9 cellular contexts compared by ENCODE assay signal in genomic region chr10:42551582-42552187, GRCh38.
DNase-seq lines count a peak whose midpoint lies in the region; ATAC-seq, FAIRE-seq and TF ChIP-seq lines count a peak whose summit lies in the region.
"Had no signal": no experiment of that assay in that cellular context is flagged by ENCODE, and none has a peak within 500 bp of the region (broad histone marks: within the 10 kb centered on the region; RNA-seq: fewer than 3 reads in every experiment).

No MANE protein-coding gene starts in this region.

- peak overlapping the region; percentile 43 for H3K27ac ChIP-seq in A673 (ENCODE audit: low read depth, low read length, poor library complexity, severe bottlenecking)
- no peak overlapping the region for H3K27ac ChIP-seq in kidney (ENCODE audit: low read depth in 2 of 2, low read length in 2 of 2)
- no peak overlapping the region for H3K27ac ChIP-seq in thoracic aorta
- H3K27ac ChIP-seq: epithelial cell of prostate had no signal

- H3K4me3 Mint-ChIP-seq in activated naive CD8-positive, alpha-beta T cell treated with anti-CD3 and anti-CD28 coated beads, Interleukin-2, amount 10 ng/mL, durations not matched to agents 7 days and 5 days, result peak overlapping the region; percentile 96

- H3K9me3 ChIP-seq in A673 (ENCODE audit: low read depth, low read length, poor library complexity, severe bottlenecking) (no peaks in the 10 kb centered on the region), kidney (ENCODE audit: control insufficient read depth in 1 of 2, low read length in 2 of 2) (no peaks in the 10 kb centered on the region), thoracic aorta (no peaks in the 10 kb centered on the region)

- no peak for FAIRE-seq in kidney (lab: Jason Lieb, UNC)

- POLR2A ChIA-PET in A673 (lab: Charles Lee; ENCODE audit: low non-redundant PET), result no interaction called here
- POLR2A ChIA-PET in activated naive CD8-positive, alpha-beta T cell treated with anti-CD3 and anti-CD28 coated beads, Interleukin-2, amount 10 ng/mL, durations not matched to agents 7 days and 5 days (lab: Charles Lee), result no interaction called here

- CTCF ChIA-PET in A673 (lab: Charles Lee), result no interaction called here

- H3K36me3 Mint-ChIP-seq in activated naive CD8-positive, alpha-beta T cell treated with anti-CD3 and anti-CD28 coated beads, Interleukin-2, amount 10 ng/mL, durations not matched to agents 7 days and 5 days, result peaks cover 43% of the 10 kb centered on the region

- peaks cover 7% of the 10 kb centered on the region for H3K9me3 Mint-ChIP-seq in activated naive CD8-positive, alpha-beta T cell treated with anti-CD3 and anti-CD28 coated beads, Interleukin-2, amount 10 ng/mL, durations not matched to agents 7 days and 5 days

- no peaks in the 10 kb centered on the region for H3K27me3 ChIP-seq in A673 (replicated peaks; ENCODE audit: insufficient read depth, low read depth, low read length, poor library complexity)
- H3K27me3 ChIP-seq in thoracic aorta (replicated peaks; ENCODE audit: insufficient read depth), result no peaks in the 10 kb centered on the region

- H3K36me3 ChIP-seq in A673 (ENCODE audit: insufficient read depth, low read length, poor library complexity, severe bottlenecking) (no peaks in the 10 kb centered on the region), kidney (ENCODE audit: control insufficient read depth in 1 of 2, insufficient read depth in 2 of 2, low read length in 2 of 2) (no peaks in the 10 kb centered on the region), thoracic aorta (peaks cover 8% of the 10 kb centered on the region)

- DNase-seq in A673 (ENCODE audit: low spot score), result no peak
- DNase-seq in activated naive CD8-positive, alpha-beta T cell treated with anti-CD3 and anti-CD28 coated beads, Interleukin-2, amount 10 ng/mL, durations not matched to agents 7 days and 5 days, result no peak
- no peak for DNase-seq in kidney
- DNase-seq in thoracic aorta (ENCODE audit: low spot score), result no peak
- no peak for DNase-seq in HT-29 (ENCODE audit: low spot score)

- TF ChIP-seq CTCF in A673 (conservative IDR thresholded peaks at IDR 0.05; ENCODE audit: low read depth, low read length), result no peak
- TF ChIP-seq CTCF in kidney (IDR thresholded peaks at IDR 0.05; ENCODE audit: borderline replicate concordance, extremely low read depth, insufficient read depth), result no peak
- no peak for TF ChIP-seq CTCF in thoracic aorta (IDR thresholded peaks at IDR 0.05)

- H3K4me3 ChIP-seq in A673 (ENCODE audit: low read depth, low read length, poor library complexity, severe bottlenecking), result peak overlapping the region; percentile 68
- H3K4me3 ChIP-seq in kidney (ENCODE audit: low read length in 2 of 2), result peak overlapping the region; percentile 84 to 93
- H3K4me3 ChIP-seq in thoracic aorta, result peak overlapping the region; percentile 86

- no TSS peak for BruUV-seq in A673 (replicated peaks; lab: Mats Ljungman, UMichigan)

- peaks cover 30% of the 10 kb centered on the region for H3K4me1 Mint-ChIP-seq in activated naive CD8-positive, alpha-beta T cell treated with anti-CD3 and anti-CD28 coated beads, Interleukin-2, amount 10 ng/mL, durations not matched to agents 7 days and 5 days

- peak overlapping the region; percentile 98 for H3K27ac Mint-ChIP-seq in activated naive CD8-positive, alpha-beta T cell treated with anti-CD3 and anti-CD28 coated beads, Interleukin-2, amount 10 ng/mL, durations not matched to agents 7 days and 5 days

- intact Hi-C loops in A673 (cut with micrococcal nuclease; ENCODE audit: unreplicated experiment) (no loop called here), kidney (cut with DNase I) (no loop called here)

- no peaks in the 10 kb centered on the region for H3K27me3 Mint-ChIP-seq in activated naive CD8-positive, alpha-beta T cell treated with anti-CD3 and anti-CD28 coated beads, Interleukin-2, amount 10 ng/mL, durations not matched to agents 7 days and 5 days

- peak; percentile 3 for ATAC-seq in HG02610 (IDR thresholded peaks at IDR 0.05; ENCODE audit: unreplicated experiment)
- ATAC-seq in activated naive CD8-positive, alpha-beta T cell treated with anti-CD3 and anti-CD28 coated beads, Interleukin-2, amount 10 ng/mL, durations not matched to agents 7 days and 5 days (ENCODE audit: low read depth), result no peak
- ATAC-seq in thoracic aorta (ENCODE audit: insufficient number of reproducible peaks, low FRiP score, low read depth), result no peak
- ATAC-seq in GM21528 (IDR thresholded peaks at IDR 0.05; ENCODE audit: low FRiP score, unreplicated experiment), result no peak
- no peak for ATAC-seq in GM18870 (IDR thresholded peaks at IDR 0.05; ENCODE audit: unreplicated experiment)

- H3K4me1 ChIP-seq in A673 (ENCODE audit: insufficient read depth, low read length, poor library complexity, severe bottlenecking), result peaks cover 6% of the 10 kb centered on the region
- H3K4me1 ChIP-seq in kidney (ENCODE audit: control insufficient read depth in 1 of 2, insufficient read depth in 1 of 2, low read depth in 1 of 2, low read length in 2 of 2), result peaks cover 0 to 8% of the 10 kb centered on the region in 2 donors
- H3K4me1 ChIP-seq in thoracic aorta (ENCODE audit: control insufficient read depth in 1 of 2, low read depth in 2 of 2), result peaks cover 16 to 23% of the 10 kb centered on the region in 2 donors

- peak overlapping the region; percentile 19 to 79 for H3K9ac ChIP-seq in kidney (ENCODE audit: low read length in 2 of 2)
